Comparison of ENCODE assay signal across 21 cellular contexts in genomic region chr5:170464280-170465127, GRCh38. TPM values are rescaled to one million over a fixed set of nuclear protein-coding genes. Genes with fewer than 3 reads are reported as not detected.
DNase-seq lines count a peak whose midpoint lies in the region; ATAC-seq, FAIRE-seq and TF ChIP-seq lines count a peak whose summit lies in the region.
"Had no signal": no experiment of that assay in that cellular context is flagged by ENCODE, and none has a peak within 500 bp of the region (broad histone marks: within the 10 kb centered on the region; RNA-seq: fewer than 3 reads in every experiment).

No MANE protein-coding gene starts in this region.

- no peaks in the 10 kb centered on the region for H3K36me3 Mint-ChIP-seq in natural killer cell treated with Interleukin-12 subunit alpha and Interleukin-12 subunit beta and Interleukin-15 and Interleukin-18, amount 100 ng/mL, for 72 hours
- H3K36me3 Mint-ChIP-seq in natural killer cell: no peaks in the 10 kb centered on the region
- no peaks in the 10 kb centered on the region for H3K36me3 Mint-ChIP-seq in stimulated activated effector memory CD8-positive, alpha-beta T cell treated with anti-CD3 and anti-CD28 coated beads, Interleukin-12 subunit alpha, Interleukin-12 subunit beta, amount 100 ng/mL, for 72 hours
- H3K36me3 Mint-ChIP-seq: CD4-positive, alpha-beta memory T cell had no signal

- H3K4me1 Mint-ChIP-seq in natural killer cell treated with Interleukin-12 subunit alpha and Interleukin-12 subunit beta and Interleukin-15 and Interleukin-18, amount 100 ng/mL, for 72 hours (ENCODE audit: low read depth in 2 of 2): no peaks in the 10 kb centered on the region
- no peaks in the 10 kb centered on the region for H3K4me1 Mint-ChIP-seq in natural killer cell
- no peaks in the 10 kb centered on the region for H3K4me1 Mint-ChIP-seq in stimulated activated effector memory CD8-positive, alpha-beta T cell treated with anti-CD3 and anti-CD28 coated beads, Interleukin-12 subunit alpha, Interleukin-12 subunit beta, amount 100 ng/mL, for 72 hours

- H3K9me3 Mint-ChIP-seq in natural killer cell treated with Interleukin-12 subunit alpha and Interleukin-12 subunit beta and Interleukin-15 and Interleukin-18, amount 100 ng/mL, for 72 hours: no peaks in the 10 kb centered on the region
- H3K9me3 Mint-ChIP-seq in natural killer cell: no peaks in the 10 kb centered on the region
- peaks cover 4% of the 10 kb centered on the region for H3K9me3 Mint-ChIP-seq in stimulated activated effector memory CD8-positive, alpha-beta T cell treated with anti-CD3 and anti-CD28 coated beads, Interleukin-12 subunit alpha, Interleukin-12 subunit beta, amount 100 ng/mL, for 72 hours

- peak; percentile 27 to 55 for ATAC-seq in natural killer cell treated with Interleukin-12 subunit alpha and Interleukin-12 subunit beta and Interleukin-15 and Interleukin-18, amount 100 ng/mL, for 72 hours
- ATAC-seq in natural killer cell: no peak
- ATAC-seq in stimulated activated effector memory CD8-positive, alpha-beta T cell treated with anti-CD3 and anti-CD28 coated beads, Interleukin-12 subunit alpha, Interleukin-12 subunit beta, amount 100 ng/mL, for 72 hours: no peak
- ATAC-seq: HCT116 had no signal

- no peak overlapping the region for H3K4me3 Mint-ChIP-seq in natural killer cell treated with Interleukin-12 subunit alpha and Interleukin-12 subunit beta and Interleukin-15 and Interleukin-18, amount 100 ng/mL, for 72 hours
- no peak overlapping the region for H3K4me3 Mint-ChIP-seq in natural killer cell
- H3K4me3 Mint-ChIP-seq in stimulated activated effector memory CD8-positive, alpha-beta T cell treated with anti-CD3 and anti-CD28 coated beads, Interleukin-12 subunit alpha, Interleukin-12 subunit beta, amount 100 ng/mL, for 72 hours: no peak overlapping the region
- H3K4me3 Mint-ChIP-seq: CD4-positive, alpha-beta memory T cell had no signal

- H3K27ac Mint-ChIP-seq in natural killer cell treated with Interleukin-12 subunit alpha and Interleukin-12 subunit beta and Interleukin-15 and Interleukin-18, amount 100 ng/mL, for 72 hours: no peak overlapping the region
- no peak overlapping the region for H3K27ac Mint-ChIP-seq in natural killer cell
- H3K27ac Mint-ChIP-seq in stimulated activated effector memory CD8-positive, alpha-beta T cell treated with anti-CD3 and anti-CD28 coated beads, Interleukin-12 subunit alpha, Interleukin-12 subunit beta, amount 100 ng/mL, for 72 hours: no peak overlapping the region
- H3K27ac Mint-ChIP-seq: CD4-positive, alpha-beta memory T cell had no signal

- no peak for TF ChIP-seq CTCF in natural killer cell (IDR thresholded peaks at IDR 0.05)

- FAIRE-seq in RCC 7860 (lab: Jason Lieb, UNC): peak; percentile 30

- no peak for DNase-seq in natural killer cell treated with Interleukin-12 subunit alpha and Interleukin-12 subunit beta and Interleukin-15 and Interleukin-18, amount 100 ng/mL, for 72 hours (ENCODE audit: low spot score)
- DNase-seq in natural killer cell: no peak
- DNase-seq in RCC 7860 (ENCODE audit: low spot score): no peak
- DNase-seq in glomerular visceral epithelial cell (ENCODE audit: extremely low spot score): peak; percentile 33
- no peak for DNase-seq in stimulated activated effector memory CD8-positive, alpha-beta T cell treated with anti-CD3 and anti-CD28 coated beads, Interleukin-12 subunit alpha, Interleukin-12 subunit beta, amount 100 ng/mL, for 72 hours (ENCODE audit: low spot score in 2 of 2)
- no peak for DNase-seq in stimulated activated CD4-positive, alpha-beta T cell treated with anti-CD3 and anti-CD28 coated beads, Interleukin-12 subunit alpha, Interleukin-12 subunit beta, amount 100 ng/mL, for 4 hours
- DNase-seq in NCI-H2081 treated with DMSO at 0.1 percent for 48 hours (lab: John Stamatoyannopoulos, UW): no peak
- DNase-seq: C1 segment of cervical spinal cord; CD4-positive, alpha-beta memory T cell; COR-L47; DMS53; GOT3; KBM-7; MG63; NCI-H2029; NCI-H446 treated with DMSO at 0.1 percent for 48 hours; NCI-H526; NCI-H82; SHP77 treated with DMSO at 0.1 percent for 48 hours had no signal

- intact Hi-C loops in natural killer cell (cut with micrococcal nuclease): no loop called here

- H3K27me3 Mint-ChIP-seq in natural killer cell treated with Interleukin-12 subunit alpha and Interleukin-12 subunit beta and Interleukin-15 and Interleukin-18, amount 100 ng/mL, for 72 hours: peaks cover 18 to 21% of the 10 kb centered on the region in 2 donors
- H3K27me3 Mint-ChIP-seq in natural killer cell (ENCODE audit: low read depth in 2 of 2): peaks cover 17 to 24% of the 10 kb centered on the region in 2 donors

RNA-seq across cellular contexts. Expression of gene KCNIP1, which starts 39.3 kb away (rescaled TPM):
- not detected for total RNA-seq in natural killer cell treated with Interleukin-12 subunit alpha and Interleukin-12 subunit beta and Interleukin-15 and Interleukin-18, amount 100 ng/mL, for 72 hours
- total RNA-seq in natural killer cell: not detected
- total RNA-seq: CD4-positive, alpha-beta memory T cell; G401 had no signal

Comparison
In these comparisons a context has a peak if more than half of its experiments do, and no peak if none do; other contexts are left out.
1. ATAC-seq: peak in natural killer cell treated with Interleukin-12 subunit alpha and Interleukin-12 subunit beta and Interleukin-15 and Interleukin-18, amount 100 ng/mL, for 72 hours (2 of 2); none in natural killer cell (0 of 3) and stimulated activated effector memory CD8-positive, alpha-beta T cell treated with anti-CD3 and anti-CD28 coated beads, Interleukin-12 subunit alpha, Interleukin-12 subunit beta, amount 100 ng/mL, for 72 hours (single experiment).